In the genomic region with DNA sequence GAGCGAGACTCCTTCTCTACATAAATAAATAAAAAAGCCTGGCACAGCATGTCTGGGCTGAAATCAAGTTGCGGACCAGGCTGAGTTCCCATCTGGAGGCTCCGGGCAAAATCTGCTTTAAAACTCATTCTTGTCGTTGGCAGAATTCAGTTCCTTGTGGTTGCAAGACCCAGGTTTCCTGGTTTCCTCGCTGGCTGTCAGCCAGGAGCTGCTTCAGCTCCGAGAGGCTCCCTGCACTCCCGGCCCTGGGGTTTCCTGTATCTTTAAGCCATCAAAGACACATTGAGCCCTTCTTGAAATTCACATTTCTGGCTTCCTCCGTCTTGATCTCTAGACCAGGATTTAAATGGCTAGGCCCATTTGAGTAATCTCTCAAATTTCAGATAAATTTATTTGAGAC, we compare ENCODE assay signal across 1 cellular context.
TF ChIP-seq lines count a peak whose summit lies in the region.

No MANE protein-coding gene starts in this region.

TF ChIP-seq in IMR-90, 13 proteins besides CTCF, POLR2A, EP300 and RAD21:
- TF ChIP-seq CEBPB (IDR thresholded peaks at IDR 0.05; ENCODE audit: low read depth, low read length) (no peak), RCOR1 (IDR thresholded peaks at IDR 0.05; ENCODE audit: insufficient replicate concordance, low read length) (no peak), NFE2L2 (IDR thresholded peaks at IDR 0.05; ENCODE audit: low read depth, low read length) (no peak), FOS (IDR thresholded peaks at IDR 0.05; ENCODE audit: low read depth, low read length) (no peak), SMC3 (IDR thresholded peaks at IDR 0.05; ENCODE audit: low read depth, low read length) (no peak), BHLHE40 (IDR thresholded peaks at IDR 0.05; ENCODE audit: low read depth, low read length) (no peak), MAFK (IDR thresholded peaks at IDR 0.05; ENCODE audit: low read depth, low read length) (no peak), RFX5 (IDR thresholded peaks at IDR 0.05; ENCODE audit: low read depth, low read length) (no peak), MAZ (IDR thresholded peaks at IDR 0.05; ENCODE audit: borderline replicate concordance, low read depth, low read length) (no peak), CHD1 (IDR thresholded peaks at IDR 0.05; ENCODE audit: low read depth, low read length) (no peak), MXI1 (IDR thresholded peaks at IDR 0.05; ENCODE audit: borderline replicate concordance, low read depth, low read length) (no peak)
- TF ChIP-seq, protein P1, sequence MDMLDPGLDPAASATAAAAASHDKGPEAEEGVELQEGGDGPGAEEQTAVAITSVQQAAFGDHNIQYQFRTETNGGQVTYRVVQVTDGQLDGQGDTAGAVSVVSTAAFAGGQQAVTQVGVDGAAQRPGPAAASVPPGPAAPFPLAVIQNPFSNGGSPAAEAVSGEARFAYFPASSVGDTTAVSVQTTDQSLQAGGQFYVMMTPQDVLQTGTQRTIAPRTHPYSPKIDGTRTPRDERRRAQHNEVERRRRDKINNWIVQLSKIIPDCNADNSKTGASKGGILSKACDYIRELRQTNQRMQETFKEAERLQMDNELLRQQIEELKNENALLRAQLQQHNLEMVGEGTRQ (IDR thresholded peaks at IDR 0.05; ENCODE audit: low read depth, low read length) = no peak
- TF ChIP-seq, protein P2, sequence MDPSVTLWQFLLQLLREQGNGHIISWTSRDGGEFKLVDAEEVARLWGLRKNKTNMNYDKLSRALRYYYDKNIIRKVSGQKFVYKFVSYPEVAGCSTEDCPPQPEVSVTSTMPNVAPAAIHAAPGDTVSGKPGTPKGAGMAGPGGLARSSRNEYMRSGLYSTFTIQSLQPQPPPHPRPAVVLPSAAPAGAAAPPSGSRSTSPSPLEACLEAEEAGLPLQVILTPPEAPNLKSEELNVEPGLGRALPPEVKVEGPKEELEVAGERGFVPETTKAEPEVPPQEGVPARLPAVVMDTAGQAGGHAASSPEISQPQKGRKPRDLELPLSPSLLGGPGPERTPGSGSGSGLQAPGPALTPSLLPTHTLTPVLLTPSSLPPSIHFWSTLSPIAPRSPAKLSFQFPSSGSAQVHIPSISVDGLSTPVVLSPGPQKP (IDR thresholded peaks at IDR 0.05; ENCODE audit: borderline replicate concordance, low read depth, low read length) = no peak
